ENCODE assay signal across 14 cellular contexts in the genomic region with DNA sequence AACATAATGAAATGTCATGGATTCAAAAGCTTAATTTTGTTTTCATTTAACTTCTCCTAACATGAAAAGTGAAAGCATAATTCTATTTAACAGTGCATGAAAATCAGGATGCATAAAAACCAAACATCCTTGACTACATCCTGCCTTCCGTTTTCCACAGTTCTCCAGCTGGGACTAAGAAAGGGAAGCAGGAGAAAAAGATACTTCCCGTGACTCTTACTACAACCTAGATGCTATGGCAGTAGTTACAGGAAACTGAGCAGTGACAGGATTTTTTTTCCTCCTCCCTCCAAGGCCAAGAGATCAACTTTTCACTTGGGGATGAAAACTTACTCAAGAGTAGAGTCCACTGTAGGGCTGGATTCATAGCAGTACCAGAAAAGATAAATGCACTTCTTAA. TPM values are rescaled to one million over a fixed set of nuclear protein-coding genes. Genes with fewer than 3 reads are reported as not detected.
DNase-seq lines count a peak whose midpoint lies in the region; FAIRE-seq and TF ChIP-seq lines count a peak whose summit lies in the region.
"Had no signal": no experiment of that assay in that cellular context is flagged by ENCODE, and none has a peak within 500 bp of the region (broad histone marks: within the 10 kb centered on the region; RNA-seq: fewer than 3 reads in every experiment).

No MANE protein-coding gene starts in this region.

- peaks cover 1% of the 10 kb centered on the region for H3K36me3 Mint-ChIP-seq in astrocyte (ENCODE audit: low read depth, unreplicated experiment)
- peaks cover 9% of the 10 kb centered on the region for H3K36me3 Mint-ChIP-seq in type B pancreatic cell

- peaks cover 3% of the 10 kb centered on the region for H3K36me3 ChIP-seq in mammary epithelial cell (ENCODE audit: insufficient read depth, low read length)
- no peaks in the 10 kb centered on the region for H3K36me3 ChIP-seq in breast epithelium
- H3K36me3 ChIP-seq in astrocyte (ENCODE audit: insufficient read depth, low read length) = no peaks in the 10 kb centered on the region
- H3K36me3 ChIP-seq in trophoblast cell (ENCODE audit: control insufficient read depth in 1 of 2, insufficient read depth in 2 of 2, low read length in 2 of 2) = peaks cover 0 to 2% of the 10 kb centered on the region in 2 experiments
- H3K36me3 ChIP-seq: sigmoid colon, transverse colon had no signal

- 69% methylated on average over 2 of the region's 2 CpGs for WGBS in mammary epithelial cell (ENCODE audit: low coverage, missing lambda C conversion rate)
- no CpG with 5 or more reads among the region's 2 CpGs for WGBS in trophoblast cell (ENCODE audit: extremely low coverage, insufficient coverage, insufficient read length)

- H3K27ac Mint-ChIP-seq in astrocyte (ENCODE audit: unreplicated experiment) (no peak overlapping the region), type B pancreatic cell (no peak overlapping the region)

- H2BK12ac ChIP-seq in trophoblast cell (ENCODE audit: low read length) = no peak overlapping the region

- no peaks in the 10 kb centered on the region for H3K9me3 ChIP-seq in mammary epithelial cell (replicated peaks; ENCODE audit: insufficient read depth, low read length)
- no peaks in the 10 kb centered on the region for H3K9me3 ChIP-seq in breast epithelium
- no peaks in the 10 kb centered on the region for H3K9me3 ChIP-seq in astrocyte (ENCODE audit: insufficient read depth, low read depth, low read length)
- H3K9me3 ChIP-seq in trophoblast cell (ENCODE audit: insufficient read depth, low read depth, low read length) = no peaks in the 10 kb centered on the region
- H3K9me3 ChIP-seq: sigmoid colon, transverse colon had no signal

- H3K9me3 Mint-ChIP-seq in astrocyte (ENCODE audit: unreplicated experiment) (peaks cover 4% of the 10 kb centered on the region), type B pancreatic cell (no peaks in the 10 kb centered on the region)

- H4K8ac ChIP-seq in trophoblast cell (ENCODE audit: low read depth, low read length) = no peak overlapping the region

- H3K4me3 Mint-ChIP-seq in astrocyte (ENCODE audit: unreplicated experiment) (peak overlapping the region; percentile 63), type B pancreatic cell (peak overlapping the region; percentile 46)

- no peak overlapping the region for H2BK5ac ChIP-seq in trophoblast cell (ENCODE audit: low read depth, low read length, poor library complexity)

- H3K27me3 Mint-ChIP-seq in astrocyte (ENCODE audit: low read depth, unreplicated experiment) (no peaks in the 10 kb centered on the region), type B pancreatic cell (no peaks in the 10 kb centered on the region)

- intact Hi-C loops in mammary epithelial cell (cut with micrococcal nuclease) = loop anchor here (5.0 kb wide), 1 partner anchor 126 kb away; a partner anchor contains a TSS
- intact Hi-C loops in breast epithelium (cut with DNase I; ENCODE audit: low total_unique reads) = no loop called here

- no peak overlapping the region for H4K12ac ChIP-seq in trophoblast cell (ENCODE audit: low read depth, low read length)

- H3K4me2 ChIP-seq in mammary epithelial cell (ENCODE audit: insufficient read depth, low read depth, low read length) = peak overlapping the region; percentile 36
- H3K4me2 ChIP-seq in astrocyte (ENCODE audit: low read length) = peak overlapping the region; percentile 10
- no peak overlapping the region for H3K4me2 ChIP-seq in trophoblast cell (ENCODE audit: low read length)

- no peaks in the 10 kb centered on the region for H3K27me3 ChIP-seq in mammary epithelial cell (ENCODE audit: insufficient read depth, low read length)
- H3K27me3 ChIP-seq in breast epithelium = no peaks in the 10 kb centered on the region
- H3K27me3 ChIP-seq in astrocyte (ENCODE audit: insufficient read depth, low read length) = no peaks in the 10 kb centered on the region
- H3K27me3 ChIP-seq in trophoblast cell (ENCODE audit: insufficient read depth, low read length) = no peaks in the 10 kb centered on the region
- H3K27me3 ChIP-seq: sigmoid colon, transverse colon had no signal

- H2AK5ac ChIP-seq in trophoblast cell (ENCODE audit: low read length) = no peak overlapping the region

- H3K27ac ChIP-seq in mammary epithelial cell (ENCODE audit: insufficient read depth, low read depth, low read length) (no peak overlapping the region), breast epithelium (no peak overlapping the region), astrocyte (ENCODE audit: low read depth, low read length) (no peak overlapping the region), trophoblast cell (ENCODE audit: low read depth, low read length) (no peak overlapping the region)

- no peak overlapping the region for H3K18ac ChIP-seq in trophoblast cell (ENCODE audit: low read length)

- H4K20me1 ChIP-seq in mammary epithelial cell (ENCODE audit: insufficient read depth, low read length) (no peaks in the 10 kb centered on the region), astrocyte (ENCODE audit: insufficient read depth, low read length) (peaks cover 46% of the 10 kb centered on the region)

- H3K79me2 ChIP-seq in mammary epithelial cell (ENCODE audit: insufficient read depth, low read length) (peaks cover 90% of the 10 kb centered on the region), astrocyte (ENCODE audit: insufficient read depth, low read length) (peaks cover 93% of the 10 kb centered on the region), trophoblast cell (ENCODE audit: control insufficient read depth, insufficient read depth, low read length, poor library complexity) (peaks cover 16% of the 10 kb centered on the region)

- TF ChIP-seq POLR2A in breast epithelium (IDR thresholded peaks at IDR 0.05) = no peak

- no peak overlapping the region for H3K4me3 ChIP-seq in mammary epithelial cell (replicated peaks in 1 of 3; ENCODE audit: insufficient read depth in 1 of 3, low read depth in 2 of 3, low read length in 3 of 3)
- no peak overlapping the region for H3K4me3 ChIP-seq in breast epithelium
- H3K4me3 ChIP-seq in astrocyte (ENCODE audit: insufficient read depth, low read depth, low read length) = no peak overlapping the region
- H3K4me3 ChIP-seq in trophoblast cell (ENCODE audit: low read depth, low read length) = no peak overlapping the region
- H3K4me3 ChIP-seq: sigmoid colon, transverse colon had no signal

- H3K79me1 ChIP-seq in trophoblast cell (ENCODE audit: low read length) = peaks cover 12% of the 10 kb centered on the region

- no peak overlapping the region for H3K4ac ChIP-seq in trophoblast cell (ENCODE audit: low read depth, low read length)

- TF ChIP-seq CTCF in mammary epithelial cell (conservative IDR thresholded peaks at IDR 0.05 in 1 of 2, IDR thresholded peaks at IDR 0.05 in 1 of 2; ENCODE audit: extremely low read depth in 1 of 2, insufficient read depth in 1 of 2, low read depth in 1 of 2, low read length in 2 of 2) (no peak), breast epithelium (IDR thresholded peaks at IDR 0.05) (no peak), astrocyte (IDR thresholded peaks at IDR 0.05; ENCODE audit: insufficient read depth, low read depth, low read length) (no peak), type B pancreatic cell (conservative IDR thresholded peaks at IDR 0.05) (no peak)

- FAIRE-seq in astrocyte (lab: Jason Lieb, UNC) = peak; percentile 20
- FAIRE-seq: TTC549 had no signal

- no peak overlapping the region for H4K91ac ChIP-seq in trophoblast cell (ENCODE audit: low read depth, low read length)

- no peak overlapping the region for H3K9ac ChIP-seq in mammary epithelial cell (ENCODE audit: insufficient read depth, low read length)
- no peak overlapping the region for H3K9ac ChIP-seq in astrocyte (ENCODE audit: low read length)
- no peak overlapping the region for H3K9ac ChIP-seq in trophoblast cell (ENCODE audit: low read length)

- dilution Hi-C loops in mammary epithelial cell (cut with HindIII; ENCODE audit: low sequenced_read_pairs) = no loop called here

- DNase-seq in mammary epithelial cell = no peak
- no peak for DNase-seq in breast epithelium (ENCODE audit: low spot score in 2 of 2)
- no peak for DNase-seq in astrocyte (ENCODE audit: low read depth)
- DNase-seq in iris pigment epithelial cell (ENCODE audit: low read depth) = peak; percentile 11
- no peak for DNase-seq in type B pancreatic cell (ENCODE audit: extremely low spot score, unreplicated experiment)
- DNase-seq in trophoblast cell = no peak
- DNase-seq in NCI-H2029 treated with DMSO at 0.1 percent for 48 hours (lab: John Stamatoyannopoulos, UW) = no peak
- no peak for DNase-seq in cerebellar nuclear complex (lab: John Stamatoyannopoulos, UW)
- DNase-seq: activated CD8-positive, alpha-beta memory T cell treated with anti-CD3 and anti-CD28 coated beads, Interleukin-2, amount 50 U/mL, for 4 hours; NCI-H1048; NCI-H446; sigmoid colon; transverse colon had no signal

- H3K4me1 Mint-ChIP-seq in astrocyte (ENCODE audit: low read depth, unreplicated experiment) (peaks cover 13% of the 10 kb centered on the region), type B pancreatic cell (ENCODE audit: unreplicated experiment) (peaks cover 30% of the 10 kb centered on the region)

- BruUV-seq in mammary epithelial cell (replicated peaks; lab: Mats Ljungman, UMichigan) = no TSS peak

- no peak overlapping the region for H3K14ac ChIP-seq in trophoblast cell (ENCODE audit: low read length)

- H2AFZ ChIP-seq in mammary epithelial cell (ENCODE audit: low read depth, low read length) (no peak overlapping the region), astrocyte (ENCODE audit: low read depth, low read length) (no peak overlapping the region), trophoblast cell (ENCODE audit: insufficient read depth, low read length, poor library complexity) (no peak overlapping the region)

- in situ Hi-C loops in mammary epithelial cell (cut with MboI; ENCODE audit: low sequenced_read_pairs in 2 of 2) = no loop called here

- peaks cover 11% of the 10 kb centered on the region for H3K4me1 ChIP-seq in mammary epithelial cell (ENCODE audit: insufficient read depth, low read length)
- no peaks in the 10 kb centered on the region for H3K4me1 ChIP-seq in breast epithelium
- peaks cover 9% of the 10 kb centered on the region for H3K4me1 ChIP-seq in astrocyte (ENCODE audit: insufficient read depth, low read length)
- peaks cover under 1% of the 10 kb centered on the region in 2 experiments for H3K4me1 ChIP-seq in trophoblast cell (ENCODE audit: control insufficient read depth in 1 of 2, insufficient read depth in 2 of 2, low read length in 2 of 2)

- no peak overlapping the region for H2BK120ac ChIP-seq in trophoblast cell (ENCODE audit: insufficient read depth, low read length, poor library complexity)

- H3K23ac ChIP-seq in trophoblast cell (ENCODE audit: low read length) = no peak overlapping the region

- CTCF ChIA-PET in mammary epithelial cell (lab: Charles Lee; ENCODE audit: low non-redundant PET) = no interaction called here

RNA-seq across cellular contexts. Expression of a gene that starts 2.6 kb away (rescaled TPM):
- total RNA-seq in mammary epithelial cell (10 to 100 TPM; 67.0 to 78.8 TPM), breast epithelium (10 to 100 TPM; 40.3 to 53.4 (median 48.9) TPM), astrocyte (77.4 and 94.2 TPM in 2 replicates), type B pancreatic cell (ENCODE audit: low replicate concordance) (59.5 and 63.6 TPM in 2 replicates)
- 24.1 TPM for polyA plus RNA-seq in mammary epithelial cell
- polyA minus RNA-seq in mammary epithelial cell = 27.3 TPM
- 41.3 and 45.6 TPM in 2 replicates for polyA plus RNA-seq in trophoblast cell (2013)

RNA-seq across cellular contexts. Expression of a gene that starts 2.7 kb away (rescaled TPM):
- total RNA-seq in mammary epithelial cell = 10 to 100 TPM; 33.7 to 35.6 TPM
- 21.5 TPM for polyA plus RNA-seq in mammary epithelial cell
- 70.5 TPM for polyA minus RNA-seq in mammary epithelial cell
- total RNA-seq in breast epithelium = 10 to 100 TPM; 24.6 to 33.5 (median 25.6) TPM
- 51.1 and 61.1 TPM in 2 replicates for total RNA-seq in astrocyte
- 40.6 and 55.8 TPM in 2 replicates for total RNA-seq in type B pancreatic cell (ENCODE audit: low replicate concordance)
- polyA plus RNA-seq in trophoblast cell (2013) = 21.5 and 22.2 TPM in 2 replicates
